23 cellular contexts compared by ENCODE assay signal in genomic region chr1:199312626-199313025, GRCh38.
"Had no signal": no experiment of that assay in that cellular context is flagged by ENCODE, and none has a peak within 500 bp of the region (broad histone marks: within the 10 kb centered on the region; RNA-seq: fewer than 3 reads in every experiment).

No MANE protein-coding gene starts in this region.

- H3K36me3 ChIP-seq: brain microvascular endothelial cell, cardiac muscle cell, MG63 had no signal

- FAIRE-seq: TTC549 had no signal

- H3K4me3 Mint-ChIP-seq: activated B cell treated with CpG ODN at 0.5 μM for 24 hours; activated CD4-positive, alpha-beta T cell treated with anti-CD3 and anti-CD28 coated beads, Interleukin-2, amount 10 ng/mL, durations not matched to agents 7 days and 5 days; activated CD8-positive, alpha-beta T cell treated with anti-CD3 and anti-CD28 coated beads for 36 hours; activated naive CD4-positive, alpha-beta T cell treated with anti-CD3 and anti-CD28 coated beads, Interleukin-2, amount 10 ng/mL, durations not matched to agents 7 days and 5 days; activated naive CD8-positive, alpha-beta T cell treated with anti-CD3 and anti-CD28 coated beads for 36 hours; activated T-cell treated with anti-CD3 and anti-CD28 coated beads, Interleukin-2, amount 50 U/mL, for 72 hours; T-cell had no signal

- H3K27me3 Mint-ChIP-seq: activated B cell treated with CpG ODN at 0.5 μM for 24 hours; activated CD4-positive, alpha-beta T cell treated with anti-CD3 and anti-CD28 coated beads, Interleukin-2, amount 10 ng/mL, durations not matched to agents 7 days and 5 days had no signal

- H3K4me1 Mint-ChIP-seq: activated naive CD4-positive, alpha-beta T cell treated with anti-CD3 and anti-CD28 coated beads, Interleukin-2, amount 10 ng/mL, durations not matched to agents 7 days and 5 days had no signal

- H3K9me3 ChIP-seq: MG63 had no signal

- H3K4me3 ChIP-seq: cardiac muscle cell, MG63 had no signal

- H3K27me3 ChIP-seq: brain microvascular endothelial cell, cardiac muscle cell, MG63 had no signal

- H3K9me3 Mint-ChIP-seq: activated B cell treated with CpG ODN at 0.5 μM for 24 hours; activated CD8-positive, alpha-beta T cell treated with anti-CD3 and anti-CD28 coated beads for 36 hours; activated naive CD4-positive, alpha-beta T cell treated with anti-CD3 and anti-CD28 coated beads, Interleukin-2, amount 10 ng/mL, durations not matched to agents 7 days and 5 days; activated naive CD8-positive, alpha-beta T cell treated with anti-CD3 and anti-CD28 coated beads for 36 hours; activated T-cell treated with anti-CD3 and anti-CD28 coated beads, Interleukin-2, amount 50 U/mL, for 72 hours; activated T-helper 2 cell treated with anti-CD3 and anti-CD28 coated beads, Interferon-gamma antibody, Interleukin-2, Interleukin-4, amounts not matched to agents 10 μg/mL and 5 μg/mL and 100 μg/mL, durations not matched to agents 14 hours and 24 hours and 36 hours; T-cell had no signal

- H3K27ac ChIP-seq: brain microvascular endothelial cell, cardiac muscle cell had no signal

- H3K27ac Mint-ChIP-seq: activated B cell treated with CpG ODN at 0.5 μM for 24 hours; activated CD4-positive, alpha-beta T cell treated with anti-CD3 and anti-CD28 coated beads, Interleukin-2, amount 10 ng/mL, durations not matched to agents 7 days and 5 days; activated CD8-positive, alpha-beta T cell treated with anti-CD3 and anti-CD28 coated beads for 36 hours; activated naive CD4-positive, alpha-beta T cell treated with anti-CD3 and anti-CD28 coated beads, Interleukin-2, amount 10 ng/mL, durations not matched to agents 7 days and 5 days; activated naive CD8-positive, alpha-beta T cell treated with anti-CD3 and anti-CD28 coated beads for 36 hours; activated T-cell treated with anti-CD3 and anti-CD28 coated beads, Interleukin-2, amount 50 U/mL, for 72 hours; activated T-helper 2 cell treated with anti-CD3 and anti-CD28 coated beads, Interferon-gamma antibody, Interleukin-2, Interleukin-4, amounts not matched to agents 10 μg/mL and 5 μg/mL and 100 μg/mL, durations not matched to agents 14 hours and 24 hours and 36 hours; T-cell had no signal

- DNase-seq: activated B cell treated with CpG ODN at 0.5 μM for 24 hours; activated CD4-positive, alpha-beta T cell treated with anti-CD3 and anti-CD28 coated beads, Interleukin-2, amount 10 ng/mL, durations not matched to agents 7 days and 5 days; activated CD8-positive, alpha-beta memory T cell treated with anti-CD3 and anti-CD28 coated beads, Interleukin-2, amount 50 U/mL, for 4 hours; activated CD8-positive, alpha-beta T cell treated with anti-CD3 and anti-CD28 coated beads for 36 hours; activated gamma-delta T cell treated with Interleukin-2 at 50 U/mL for 16 hours; activated naive CD4-positive, alpha-beta T cell treated with anti-CD3 and anti-CD28 coated beads, Interleukin-2, amount 10 ng/mL, durations not matched to agents 7 days and 5 days; activated naive CD8-positive, alpha-beta T cell treated with anti-CD3 and anti-CD28 coated beads for 36 hours; activated T-cell treated with anti-CD3 and anti-CD28 coated beads, Interleukin-2, amount 50 U/mL, for 72 hours; brain microvascular endothelial cell; MG63; NCI-H1105; NCI-H1436; NCI-H187; NCI-H2081; NCI-H510A treated with DMSO at 0.1 percent for 48 hours; NK-92 treated with Interleukin-12 subunit alpha and Interleukin-12 subunit beta, amount 100 ng/mL, for 24 hours; SHP77 treated with DMSO at 0.1 percent for 48 hours; T-cell; T-helper 2 cell; T1000 had no signal

- ATAC-seq: activated CD8-positive, alpha-beta T cell treated with anti-CD3 and anti-CD28 coated beads for 36 hours; activated T-cell treated with anti-CD3 and anti-CD28 coated beads, Interleukin-2, amount 50 U/mL, for 72 hours; T-cell had no signal
